Comparison of ENCODE assay signal across 10 cellular contexts in the genomic region with DNA sequence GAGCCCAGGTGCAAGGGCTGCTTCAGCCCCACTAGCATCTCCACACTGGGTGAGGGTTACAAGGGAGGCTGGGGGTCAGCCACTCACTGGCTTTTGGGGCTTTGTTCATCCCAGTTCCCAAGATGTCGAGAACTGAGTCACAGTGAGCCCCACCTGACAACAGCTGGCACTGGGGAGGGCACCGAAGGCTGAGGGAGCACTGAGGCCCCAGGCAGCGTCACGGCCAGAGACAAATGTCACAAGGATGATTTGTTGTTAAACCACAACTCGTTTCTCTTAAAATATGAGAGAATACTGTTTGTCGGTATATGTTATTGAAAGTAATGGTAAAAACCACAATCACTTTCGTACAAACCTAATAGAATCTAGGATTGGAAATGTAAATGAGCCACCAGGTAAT.
DNase-seq lines count a peak whose midpoint lies in the region; ATAC-seq lines count a peak whose summit lies in the region.
"Had no signal": no experiment of that assay in that cellular context is flagged by ENCODE, and none has a peak within 500 bp of the region (broad histone marks: within the 10 kb centered on the region; RNA-seq: fewer than 3 reads in every experiment).

No MANE protein-coding gene starts in this region.

- no peak overlapping the region for H3K27ac ChIP-seq in GM23248
- H3K27ac ChIP-seq: stomach had no signal

- no peak overlapping the region for H3K9ac ChIP-seq in GM23248

- H3K4me1 Mint-ChIP-seq in activated T-helper 2 cell treated with anti-CD3 and anti-CD28 coated beads, Interferon-gamma antibody, Interleukin-2, Interleukin-4, amounts not matched to agents 10 μg/mL and 5 μg/mL and 100 μg/mL, durations not matched to agents 14 hours and 24 hours and 36 hours (ENCODE audit: low read depth) = peaks cover 84% of the 10 kb centered on the region
- no peaks in the 10 kb centered on the region for H3K4me1 Mint-ChIP-seq in stimulated activated naive CD8-positive, alpha-beta T cell treated with anti-CD3 and anti-CD28 coated beads, Interleukin-15, Interleukin-2, amounts not matched to agents 100 ng/mL and 50 ng/mL, for 24 hours (ENCODE audit: low read depth)

- H3K79me2 ChIP-seq in GM23248 (ENCODE audit: insufficient read depth) = no peaks in the 10 kb centered on the region

- in situ Hi-C loops in GM23248 (cut with MboI) = no loop called here

- no peak overlapping the region for H2AFZ ChIP-seq in GM23248

- H4K20me1 ChIP-seq in GM23248 (ENCODE audit: insufficient read depth) = no peaks in the 10 kb centered on the region; the same call in 1 of the 2 replicates

- no peaks in the 10 kb centered on the region for H3K9me2 ChIP-seq in GM23248 (ENCODE audit: insufficient read depth)

- 71 to 76% methylated on average over 7 of the region's 7 CpGs for WGBS in GM23248 (ENCODE audit: low coverage in 1 of 2, low lambda C conversion rate in 2 of 2, missing lambda C conversion rate in 2 of 2), 2 experiments

- 0 out of 2 replicates have a peak, but pooled peaks cover 6% of the 10 kb centered on the region for H3K4me1 ChIP-seq in GM23248 (ENCODE audit: insufficient read depth)

- no peaks in the 10 kb centered on the region for H3K27me3 ChIP-seq in GM23248 (replicated peaks; ENCODE audit: insufficient read depth)
- H3K27me3 ChIP-seq: stomach had no signal

- H3K4me2 ChIP-seq in GM23248 (ENCODE audit: unreplicated experiment) = no peak overlapping the region

- peaks cover 64% of the 10 kb centered on the region for H3K36me3 Mint-ChIP-seq in activated T-helper 2 cell treated with anti-CD3 and anti-CD28 coated beads, Interferon-gamma antibody, Interleukin-2, Interleukin-4, amounts not matched to agents 10 μg/mL and 5 μg/mL and 100 μg/mL, durations not matched to agents 14 hours and 24 hours and 36 hours (ENCODE audit: low read depth)
- H3K36me3 Mint-ChIP-seq in stimulated activated naive CD8-positive, alpha-beta T cell treated with anti-CD3 and anti-CD28 coated beads, Interleukin-15, Interleukin-2, amounts not matched to agents 100 ng/mL and 50 ng/mL, for 24 hours (ENCODE audit: low read depth) = peaks cover 67% of the 10 kb centered on the region

- no peaks in the 10 kb centered on the region for H3K36me3 ChIP-seq in GM23248 (ENCODE audit: low read depth)

- no peak overlapping the region for H3K4me3 Mint-ChIP-seq in activated T-helper 2 cell treated with anti-CD3 and anti-CD28 coated beads, Interferon-gamma antibody, Interleukin-2, Interleukin-4, amounts not matched to agents 10 μg/mL and 5 μg/mL and 100 μg/mL, durations not matched to agents 14 hours and 24 hours and 36 hours (ENCODE audit: low read depth)
- H3K4me3 Mint-ChIP-seq in stimulated activated naive CD8-positive, alpha-beta T cell treated with anti-CD3 and anti-CD28 coated beads, Interleukin-15, Interleukin-2, amounts not matched to agents 100 ng/mL and 50 ng/mL, for 24 hours = peak overlapping the region; percentile 68

- H3K4me3 ChIP-seq in GM23248 = no peak overlapping the region
- H3K4me3 ChIP-seq: stomach had no signal

- H3K9me3 ChIP-seq in GM23248 (ENCODE audit: low read depth) = no peaks in the 10 kb centered on the region
- H3K9me3 ChIP-seq: stomach had no signal

- H3K9me3 Mint-ChIP-seq in activated T-helper 2 cell treated with anti-CD3 and anti-CD28 coated beads, Interferon-gamma antibody, Interleukin-2, Interleukin-4, amounts not matched to agents 10 μg/mL and 5 μg/mL and 100 μg/mL, durations not matched to agents 14 hours and 24 hours and 36 hours = no peaks in the 10 kb centered on the region
- no peaks in the 10 kb centered on the region for H3K9me3 Mint-ChIP-seq in stimulated activated naive CD8-positive, alpha-beta T cell treated with anti-CD3 and anti-CD28 coated beads, Interleukin-15, Interleukin-2, amounts not matched to agents 100 ng/mL and 50 ng/mL, for 24 hours

- peak; percentile 63 for DNase-seq in stimulated activated CD4-positive, alpha-beta T cell treated with anti-CD3 and anti-CD28 coated beads, Interleukin-15, amount 100 ng/mL, for 24 hours
- no peak for DNase-seq in stimulated activated CD4-positive, alpha-beta T cell treated with anti-CD3 and anti-CD28 coated beads, Interleukin-2, amount 100 ng/mL, for 48 hours
- no peak for DNase-seq in activated T-helper 2 cell treated with anti-CD3 and anti-CD28 coated beads, Interferon-gamma antibody, Interleukin-2, Interleukin-4, amounts not matched to agents 10 μg/mL and 5 μg/mL and 100 μg/mL, durations not matched to agents 14 hours and 24 hours and 36 hours (ENCODE audit: low spot score)
- no peak for DNase-seq in SKM-1 (lab: John Stamatoyannopoulos, UW; ENCODE audit: unreplicated experiment)
- DNase-seq in NCI-H1048 (lab: John Stamatoyannopoulos, UW) = no peak
- DNase-seq in GM23248 = no peak
- DNase-seq: NK-92 treated with Interleukin-12 subunit alpha and Interleukin-12 subunit beta, amount 100 ng/mL, for 24 hours; stomach had no signal

- intact Hi-C loops in activated T-helper 2 cell treated with anti-CD3 and anti-CD28 coated beads, Interferon-gamma antibody, Interleukin-2, Interleukin-4, amounts not matched to agents 10 μg/mL and 5 μg/mL and 100 μg/mL, durations not matched to agents 14 hours and 24 hours and 36 hours (cut with micrococcal nuclease) = no loop called here

- H3K27me3 Mint-ChIP-seq in activated T-helper 2 cell treated with anti-CD3 and anti-CD28 coated beads, Interferon-gamma antibody, Interleukin-2, Interleukin-4, amounts not matched to agents 10 μg/mL and 5 μg/mL and 100 μg/mL, durations not matched to agents 14 hours and 24 hours and 36 hours (ENCODE audit: low read depth) = no peaks in the 10 kb centered on the region
- no peaks in the 10 kb centered on the region for H3K27me3 Mint-ChIP-seq in stimulated activated naive CD8-positive, alpha-beta T cell treated with anti-CD3 and anti-CD28 coated beads, Interleukin-15, Interleukin-2, amounts not matched to agents 100 ng/mL and 50 ng/mL, for 24 hours

- ATAC-seq in HG03135 (IDR thresholded peaks at IDR 0.05; ENCODE audit: unreplicated experiment) = peak; percentile 40

- H3K27ac Mint-ChIP-seq in activated T-helper 2 cell treated with anti-CD3 and anti-CD28 coated beads, Interferon-gamma antibody, Interleukin-2, Interleukin-4, amounts not matched to agents 10 μg/mL and 5 μg/mL and 100 μg/mL, durations not matched to agents 14 hours and 24 hours and 36 hours = peak overlapping the region; percentile 98
- peak overlapping the region; percentile 97 for H3K27ac Mint-ChIP-seq in stimulated activated naive CD8-positive, alpha-beta T cell treated with anti-CD3 and anti-CD28 coated beads, Interleukin-15, Interleukin-2, amounts not matched to agents 100 ng/mL and 50 ng/mL, for 24 hours

- H3F3A ChIP-seq in GM23248 (ENCODE audit: insufficient read depth) = no peaks in the 10 kb centered on the region
